In the genomic region with DNA sequence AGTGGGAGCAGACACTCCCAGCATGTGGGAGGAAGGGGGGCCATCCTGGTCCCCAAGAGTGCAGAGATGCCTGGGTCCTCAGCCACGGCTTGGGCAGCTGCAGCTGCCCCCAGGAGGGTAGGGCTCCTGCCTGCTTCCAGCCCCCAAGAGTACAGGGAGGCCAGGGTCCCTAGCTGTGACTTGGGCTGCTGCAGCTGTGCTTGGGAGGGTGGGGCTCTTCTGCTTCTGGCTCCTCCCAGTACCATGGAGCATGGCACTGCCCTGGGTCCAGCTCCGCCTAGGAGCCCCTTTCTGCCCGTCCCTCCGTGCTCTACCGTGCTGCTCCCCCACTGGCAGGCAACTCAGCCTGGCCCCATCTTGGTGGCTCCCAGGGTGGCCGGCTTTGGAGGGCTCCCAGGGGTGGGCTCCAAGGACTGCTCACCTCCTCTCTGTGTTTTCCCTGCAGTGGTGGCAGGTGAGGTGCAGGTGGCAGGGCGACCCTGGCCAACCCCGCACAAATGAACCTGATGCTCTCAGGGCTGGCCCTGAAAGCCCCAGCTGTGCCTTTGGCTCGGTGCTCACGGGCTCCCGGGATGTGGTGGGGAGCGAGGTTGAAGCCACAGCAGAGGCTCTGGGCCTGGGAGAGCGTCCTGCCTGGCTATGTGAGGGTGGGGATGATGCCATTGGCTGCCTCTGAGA, we compare ENCODE assay signal across 18 cellular contexts.
"Had no signal": no experiment of that assay in that cellular context is flagged by ENCODE, and none has a peak within 500 bp of the region (broad histone marks: within the 10 kb centered on the region; RNA-seq: fewer than 3 reads in every experiment).

No MANE protein-coding gene starts in this region.

- H3K4me1 Mint-ChIP-seq: activated naive CD4-positive, alpha-beta T cell treated with anti-CD3 and anti-CD28 coated beads, Interleukin-2, amount 50 U/mL, for 24 hours had no signal

- H3K79me2 ChIP-seq: parathyroid adenoma had no signal

- ATAC-seq: activated T-cell treated with anti-CD3 and anti-CD28 coated beads, Interleukin-2, amount 50 U/mL, for 4 hours; esophagus mucosa; left lobe of liver; naive thymus-derived CD8-positive, alpha-beta T cell had no signal

- H3K4me3 Mint-ChIP-seq: activated CD4-positive, alpha-beta memory T cell treated with anti-CD3 and anti-CD28 coated beads, Interleukin-2, amount 10 ng/mL, durations not matched to agents 7 days and 5 days; activated naive CD4-positive, alpha-beta T cell treated with anti-CD3 and anti-CD28 coated beads, Interleukin-2, amount 50 U/mL, for 24 hours; activated T-cell treated with anti-CD3 and anti-CD28 coated beads, Interleukin-2, amount 50 U/mL, for 4 hours; naive thymus-derived CD8-positive, alpha-beta T cell; T-helper 1 cell treated with Interleukin-12 subunit alpha and Interleukin-12 subunit beta and Interleukin-4 antibody, amounts not matched to agents 30 μg/mL and 1 μg/mL, for 36 hours had no signal

- H3K27me3 Mint-ChIP-seq: activated naive CD4-positive, alpha-beta T cell treated with anti-CD3 and anti-CD28 coated beads, Interleukin-2, amount 50 U/mL, for 24 hours; memory B cell; stimulated activated naive B cell treated with anti-CD40 and anti-IgM and Interleukin-4, amounts not matched to agents 10 μg/mL and 1 μg/mL and 100 μg/mL, for 72 hours had no signal

- H3K36me3 ChIP-seq: adrenal gland, cardiac muscle cell, neutrophil, transverse colon had no signal

- H3K9me3 ChIP-seq: adrenal gland, neutrophil, transverse colon had no signal

- H3K9ac ChIP-seq: parathyroid adenoma had no signal

- H2AFZ ChIP-seq: parathyroid adenoma had no signal

- H3K4me3 ChIP-seq: adrenal gland, cardiac muscle cell, transverse colon had no signal

- H3K27ac Mint-ChIP-seq: activated CD4-positive, alpha-beta memory T cell treated with anti-CD3 and anti-CD28 coated beads, Interleukin-2, amount 10 ng/mL, durations not matched to agents 7 days and 5 days; activated naive CD4-positive, alpha-beta T cell treated with anti-CD3 and anti-CD28 coated beads, Interleukin-2, amount 50 U/mL, for 24 hours; T-helper 1 cell treated with Interleukin-12 subunit alpha and Interleukin-12 subunit beta and Interleukin-4 antibody, amounts not matched to agents 30 μg/mL and 1 μg/mL, for 36 hours had no signal

- H3K27ac ChIP-seq: adrenal gland, cardiac muscle cell, neutrophil, parathyroid adenoma, transverse colon had no signal

- H3K27me3 ChIP-seq: adrenal gland, cardiac muscle cell, transverse colon had no signal

- DNase-seq: activated CD4-positive, alpha-beta memory T cell treated with anti-CD3 and anti-CD28 coated beads, Interleukin-2, amount 10 ng/mL, durations not matched to agents 7 days and 5 days; activated CD4-positive, alpha-beta T cell treated with anti-CD3 and anti-CD28 coated beads for 4 hours; activated effector memory CD4-positive, alpha-beta T cell treated with Interleukin-2 at 50 U/mL for 16 hours; activated T-cell treated with anti-CD3 and anti-CD28 coated beads, Interleukin-2, amount 50 U/mL, for 4 hours; adrenal gland; naive thymus-derived CD8-positive, alpha-beta T cell; stimulated activated CD4-positive, alpha-beta T cell treated with anti-CD3 and anti-CD28 coated beads, Interleukin-2, amount 100 ng/mL, for 48 hours; stimulated activated naive B cell treated with anti-CD40 and anti-IgM and Interleukin-4, amounts not matched to agents 10 μg/mL and 1 μg/mL and 100 μg/mL, for 72 hours; substantia nigra; transverse colon had no signal

- H3K36me3 Mint-ChIP-seq: activated naive CD4-positive, alpha-beta T cell treated with anti-CD3 and anti-CD28 coated beads, Interleukin-2, amount 50 U/mL, for 24 hours; memory B cell; naive thymus-derived CD8-positive, alpha-beta T cell; stimulated activated naive B cell treated with anti-CD40 and anti-IgM and Interleukin-4, amounts not matched to agents 10 μg/mL and 1 μg/mL and 100 μg/mL, for 72 hours had no signal

- H3K9me3 Mint-ChIP-seq: activated CD4-positive, alpha-beta memory T cell treated with anti-CD3 and anti-CD28 coated beads, Interleukin-2, amount 10 ng/mL, durations not matched to agents 7 days and 5 days; activated naive CD4-positive, alpha-beta T cell treated with anti-CD3 and anti-CD28 coated beads, Interleukin-2, amount 50 U/mL, for 24 hours; activated T-cell treated with anti-CD3 and anti-CD28 coated beads, Interleukin-2, amount 50 U/mL, for 4 hours; memory B cell; naive thymus-derived CD8-positive, alpha-beta T cell; stimulated activated naive B cell treated with anti-CD40 and anti-IgM and Interleukin-4, amounts not matched to agents 10 μg/mL and 1 μg/mL and 100 μg/mL, for 72 hours; T-helper 1 cell treated with Interleukin-12 subunit alpha and Interleukin-12 subunit beta and Interleukin-4 antibody, amounts not matched to agents 30 μg/mL and 1 μg/mL, for 36 hours had no signal

- H3K4me1 ChIP-seq: adrenal gland, parathyroid adenoma, transverse colon had no signal
